In genomic region chr16:53805747-53806146, GRCh38 we compare ENCODE assay signal across 19 cellular contexts.
"Had no signal": no experiment of that assay in that cellular context is flagged by ENCODE, and none has a peak within 500 bp of the region (broad histone marks: within the 10 kb centered on the region; RNA-seq: fewer than 3 reads in every experiment).

No MANE protein-coding gene starts in this region.

- H3K9me3 Mint-ChIP-seq: dendritic cell treated with granulocyte-macrophage colony-stimulating factor and Interleukin-4, amounts not matched to agents 40 ng/mL and 50 ng/mL, for 4 days; natural killer cell treated with Interleukin-12 subunit alpha and Interleukin-12 subunit beta and Interleukin-15 and Interleukin-18, amount 100 ng/mL, for 72 hours had no signal

- DNase-seq: activated CD4-positive, alpha-beta T cell treated with anti-CD3 and anti-CD28 coated beads, Interleukin-2, amount 50 U/mL, for 1 hour; activated CD4-positive, CD25-positive, alpha-beta regulatory T cell; activated CD8-positive, alpha-beta memory T cell treated with anti-CD3 and anti-CD28 coated beads for 24 hours; activated naive CD4-positive, alpha-beta T cell treated with Interleukin-2 at 50 U/mL for 16 hours; brain microvascular endothelial cell; cerebellar nuclear complex; left lung; occipital lobe; right cardiac atrium; stimulated activated CD4-positive, alpha-beta T cell treated with anti-CD3 and anti-CD28 coated beads, Interleukin-4, amount 100 ng/mL, for 24 hours; stimulated activated naive CD4-positive, alpha-beta T cell; trophoblast cell had no signal

- H3K27me3 ChIP-seq: brain microvascular endothelial cell, gastroesophageal sphincter, hepatocyte, left lung had no signal

- H3K9me3 ChIP-seq: gastroesophageal sphincter, left lung, prostate gland had no signal

- H3K36me3 ChIP-seq: brain microvascular endothelial cell, prostate gland had no signal

- H3K4me3 Mint-ChIP-seq: dendritic cell treated with granulocyte-macrophage colony-stimulating factor and Interleukin-4, amounts not matched to agents 40 ng/mL and 50 ng/mL, for 4 days; natural killer cell treated with Interleukin-12 subunit alpha and Interleukin-12 subunit beta and Interleukin-15 and Interleukin-18, amount 100 ng/mL, for 72 hours; T-helper 2 cell treated with Interferon-gamma antibody and Interleukin-4, amounts not matched to agents 5 μg/mL and 100 μg/mL, for 36 hours had no signal

- ATAC-seq: gastroesophageal sphincter; left lung; natural killer cell treated with Interleukin-12 subunit alpha and Interleukin-12 subunit beta and Interleukin-15 and Interleukin-18, amount 100 ng/mL, for 72 hours; right cardiac atrium had no signal

- H3K27ac ChIP-seq: brain microvascular endothelial cell, gastroesophageal sphincter, hepatocyte, left lung, prostate gland had no signal

- H3K27ac Mint-ChIP-seq: dendritic cell treated with granulocyte-macrophage colony-stimulating factor and Interleukin-4, amounts not matched to agents 40 ng/mL and 50 ng/mL, for 4 days; natural killer cell treated with Interleukin-12 subunit alpha and Interleukin-12 subunit beta and Interleukin-15 and Interleukin-18, amount 100 ng/mL, for 72 hours; T-helper 2 cell treated with Interferon-gamma antibody and Interleukin-4, amounts not matched to agents 5 μg/mL and 100 μg/mL, for 36 hours had no signal

- H3K27me3 Mint-ChIP-seq: natural killer cell treated with Interleukin-12 subunit alpha and Interleukin-12 subunit beta and Interleukin-15 and Interleukin-18, amount 100 ng/mL, for 72 hours had no signal

- H3K4me3 ChIP-seq: gastroesophageal sphincter, hepatocyte, left lung, prostate gland, skin epidermis had no signal

- H3K4me1 ChIP-seq: left lung, prostate gland had no signal
